8 cellular contexts compared by ENCODE assay signal in genomic region chr3:46065294-46065705, GRCh38. TPM values are rescaled to one million over a fixed set of nuclear protein-coding genes. Genes with fewer than 3 reads are reported as not detected.
DNase-seq lines count a peak whose midpoint lies in the region; ATAC-seq and TF ChIP-seq lines count a peak whose summit lies in the region.

No MANE protein-coding gene starts in this region.

- H3K4me2 ChIP-seq in osteoblast (ENCODE audit: insufficient read depth, low read length): no peak overlapping the region

- H3K4me3 ChIP-seq in GM06990 (replicated peaks; ENCODE audit: low read depth, low read length) (no peak overlapping the region), heart right ventricle (no peak overlapping the region), osteoblast (ENCODE audit: insufficient read depth, low read length) (no peak overlapping the region)

- peak; percentile 32 to 82 (median 64) for ATAC-seq in heart right ventricle
- no peak for ATAC-seq in GM21576 (IDR thresholded peaks at IDR 0.05; ENCODE audit: unreplicated experiment)

- no peaks in the 10 kb centered on the region for H3K9me3 ChIP-seq in heart right ventricle
- no peaks in the 10 kb centered on the region for H3K9me3 ChIP-seq in osteoblast (ENCODE audit: low read depth, low read length)

- no peaks in the 10 kb centered on the region for H3K79me2 ChIP-seq in osteoblast (ENCODE audit: insufficient read depth, low read length)

- H2AFZ ChIP-seq in osteoblast (ENCODE audit: low read length): no peak overlapping the region

- no peak for TF ChIP-seq CTCF in GM06990 (IDR thresholded peaks at IDR 0.05; ENCODE audit: insufficient read depth, low read length, poor library complexity, severe bottlenecking)
- no peak for TF ChIP-seq CTCF in heart right ventricle (IDR thresholded peaks at IDR 0.05)
- TF ChIP-seq CTCF in osteoblast (IDR thresholded peaks at IDR 0.05; ENCODE audit: extremely low read depth, low read depth, low read length): no peak

- peak overlapping the region in 7 of 10 donors; percentile 4 to 57 (median 30) for H3K27ac ChIP-seq in heart right ventricle
- no peak overlapping the region for H3K27ac ChIP-seq in osteoblast (ENCODE audit: low read depth, low read length)

- H3K4me1 ChIP-seq in heart right ventricle (peaks cover 0 to 60% (median 24%) of the 10 kb centered on the region in 9 donors), osteoblast (ENCODE audit: insufficient read depth, low read length) (peaks cover 4% of the 10 kb centered on the region)

- 16 to 24% methylated on average over 6 of the region's 6 CpGs for WGBS in heart right ventricle, 2 donors

- intact Hi-C loops in heart right ventricle (cut with DNase I): loop anchor here in 2 of 10 donors (5.0 to 10.0 kb wide), 2 partner anchors 70 to 78 kb away; partner anchors contain the start of gene FYCO1 (in 1 of the 2)

- DNase-seq in GM06990 (ENCODE audit: extremely low read depth, insufficient read length) (peak; percentile 50), NCI-H1105 (lab: John Stamatoyannopoulos, UW) (peak; percentile 69), heart right ventricle (peak in 1 of 2 donors; percentile 37), osteoblast (ENCODE audit: insufficient read length, low spot score, missing footprints) (no peak), HK-2 (ENCODE audit: unreplicated experiment) (no peak)
- peak; percentile 76 for DNase-seq in activated CD4-positive, alpha-beta T cell treated with anti-CD3 and anti-CD28 coated beads, Interleukin-2, amount 50 U/mL, for 1 hour
- peak; percentile 51 to 63 for DNase-seq in stimulated activated CD8-positive, alpha-beta memory T cell treated with anti-CD3 and anti-CD28 coated beads, Interleukin-2, amount 100 ng/mL, for 1 hour (ENCODE audit: low read depth in 2 of 2)

- H3K36me3 ChIP-seq in GM06990 (ENCODE audit: control insufficient read depth, insufficient read depth, low read length) (no peaks in the 10 kb centered on the region), heart right ventricle (no peaks in the 10 kb centered on the region), osteoblast (ENCODE audit: insufficient read depth, low read length) (no peaks in the 10 kb centered on the region)

- H3K27me3 ChIP-seq in GM06990 (replicated peaks; ENCODE audit: control insufficient read depth, insufficient read depth, low read length) (no peaks in the 10 kb centered on the region), heart right ventricle (peaks cover 0 to 8% (median 0%) of the 10 kb centered on the region in 7 donors), osteoblast (ENCODE audit: insufficient read depth, low read length) (peaks cover 61% of the 10 kb centered on the region)

- no peaks in the 10 kb centered on the region for H4K20me1 ChIP-seq in osteoblast (ENCODE audit: insufficient read depth, low read length)

RNA-seq across cellular contexts. Expression of gene XCR1, which starts 38.0 kb away (rescaled TPM):
- under 1 TPM in 4 of 10 donors, not detected in 6; 0.05 to 0.72 (median 0.09) TPM for total RNA-seq in heart right ventricle
- polyA plus RNA-seq in heart right ventricle: under 1 TPM in 1 of 2 donors, not detected in 1; 0.01 TPM
- not detected in 2 replicates for total RNA-seq in osteoblast

Comparison
In these comparisons a context has a peak if more than half of its experiments do, and no peak if none do; other contexts are left out.
1. DNase-seq: peak in GM06990 (single experiment), NCI-H1105 (single experiment), activated CD4-positive, alpha-beta T cell treated with anti-CD3 and anti-CD28 coated beads, Interleukin-2, amount 50 U/mL, for 1 hour (single experiment) and stimulated activated CD8-positive, alpha-beta memory T cell treated with anti-CD3 and anti-CD28 coated beads, Interleukin-2, amount 100 ng/mL, for 1 hour (2 of 2); none in osteoblast (single experiment) and HK-2 (single experiment).